Comparison of ENCODE assay signal across 9 cellular contexts in the genomic region with DNA sequence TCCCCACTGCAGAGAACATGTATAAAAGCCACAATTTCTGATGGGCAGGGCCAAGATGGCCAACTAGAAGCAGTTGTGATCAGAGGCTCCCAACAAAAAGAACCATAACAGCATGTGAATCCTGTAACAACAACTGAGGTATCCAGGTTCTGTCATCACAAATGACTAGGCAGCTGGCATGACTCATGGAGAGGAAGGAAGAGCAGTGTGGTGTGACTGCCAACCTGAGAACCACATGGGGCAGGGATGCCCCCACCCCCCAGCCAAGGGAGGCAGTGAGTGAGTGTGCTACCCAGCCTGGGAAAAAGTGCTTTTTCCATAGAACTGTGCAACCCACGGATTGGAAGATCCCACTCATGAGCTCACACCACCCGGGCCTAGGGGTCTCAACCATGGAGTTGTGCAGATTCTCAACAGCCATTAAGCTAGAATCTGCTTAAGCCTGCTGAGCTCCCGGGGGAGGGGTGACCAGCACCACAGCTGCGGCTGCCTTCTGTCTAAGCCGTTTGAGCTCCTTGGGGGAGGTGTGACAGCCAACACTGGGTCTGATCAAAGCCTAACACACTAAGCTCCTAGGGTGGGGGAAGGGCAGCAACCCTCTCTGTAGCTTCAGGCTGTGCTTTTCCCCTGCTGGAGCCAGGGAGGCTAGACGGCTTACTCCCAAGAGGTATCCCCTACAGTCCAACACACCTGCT.
A peak's percentile ranks its signal among the peaks of the same experiment; 100 is the strongest.
DNase-seq lines count a peak whose midpoint lies in the region; ATAC-seq and TF ChIP-seq lines count a peak whose summit lies in the region.
"Had no signal": no experiment of that assay in that cellular context is flagged by ENCODE, and none has a peak within 500 bp of the region (broad histone marks: within the 10 kb centered on the region; RNA-seq: fewer than 3 reads in every experiment).

No MANE protein-coding gene starts in this region.

- no peak overlapping the region for H2AFZ ChIP-seq in MM.1S (ENCODE audit: low read length)

- no peaks in the 10 kb centered on the region for H3K79me2 ChIP-seq in MM.1S (ENCODE audit: low read length)

- no peak overlapping the region for H3K9ac ChIP-seq in MM.1S (ENCODE audit: low read length)

- H3K27me3 ChIP-seq in MM.1S (replicated peaks; ENCODE audit: insufficient read depth, low read length): no peaks in the 10 kb centered on the region

- peaks cover 4% of the 10 kb centered on the region for H3K36me3 Mint-ChIP-seq in activated T-cell treated with anti-CD3 and anti-CD28 coated beads, Interleukin-2, amount 50 U/mL, for 4 hours (ENCODE audit: insufficient read depth)
- H3K36me3 Mint-ChIP-seq in neural crest cell (ENCODE audit: low read depth): peaks cover 9% of the 10 kb centered on the region

- no peak overlapping the region for H3K4me3 ChIP-seq in MM.1S (ENCODE audit: low read length)

- no peaks in the 10 kb centered on the region for H3K4me1 ChIP-seq in MM.1S (ENCODE audit: low read length)

- peak overlapping the region; percentile 79 for H3K27ac Mint-ChIP-seq in neural crest cell (ENCODE audit: unreplicated experiment)

- no peak overlapping the region for H3K27ac ChIP-seq in MM.1S (ENCODE audit: low read length)

- no peaks in the 10 kb centered on the region for H3K27me3 Mint-ChIP-seq in activated T-cell treated with anti-CD3 and anti-CD28 coated beads, Interleukin-2, amount 50 U/mL, for 4 hours (ENCODE audit: low read depth)
- no peaks in the 10 kb centered on the region for H3K27me3 Mint-ChIP-seq in neural crest cell (ENCODE audit: low read depth)

- H3K4me2 ChIP-seq in MM.1S (ENCODE audit: low read depth, low read length): no peak overlapping the region

- H3K9me2 ChIP-seq in MM.1S (replicated peaks; ENCODE audit: insufficient read depth, low read length): no peaks in the 10 kb centered on the region

- DNase-seq in DMS 273 treated with DMSO at 0.1 percent for 48 hours (lab: John Stamatoyannopoulos, UW) (peak; percentile 6), MV-4-11 (lab: John Stamatoyannopoulos, UW) (peak; percentile 21), neural crest cell (ENCODE audit: low read depth, low spot score) (peak; percentile 2), NCI-H1436 treated with DMSO at 0.1 percent for 48 hours (lab: John Stamatoyannopoulos, UW) (no peak), MM.1S (no peak), NCI-H2196 (lab: John Stamatoyannopoulos, UW; ENCODE audit: unreplicated experiment) (no peak)
- DNase-seq in activated T-cell treated with anti-CD3 and anti-CD28 coated beads, Interleukin-2, amount 50 U/mL, for 4 hours: no peak
- DNase-seq: NCI-H1105 had no signal

- TF ChIP-seq CTCF in neural crest cell (conservative IDR thresholded peaks at IDR 0.05) (no peak), MM.1S (IDR thresholded peaks at IDR 0.05; ENCODE audit: low read length) (no peak)

- H3K4me1 Mint-ChIP-seq in activated T-cell treated with anti-CD3 and anti-CD28 coated beads, Interleukin-2, amount 50 U/mL, for 4 hours (ENCODE audit: low read depth): peaks cover 5% of the 10 kb centered on the region
- H3K4me1 Mint-ChIP-seq in neural crest cell: no peaks in the 10 kb centered on the region

- no peaks in the 10 kb centered on the region for H4K20me1 ChIP-seq in MM.1S (ENCODE audit: insufficient read depth, low read length)

- H3K36me3 ChIP-seq in MM.1S (replicated peaks; ENCODE audit: insufficient read depth, low read length): no peaks in the 10 kb centered on the region

- no peaks in the 10 kb centered on the region for H3K9me3 ChIP-seq in MM.1S (replicated peaks; ENCODE audit: insufficient read depth, low read length)

- no peak overlapping the region for H3K4me3 Mint-ChIP-seq in activated T-cell treated with anti-CD3 and anti-CD28 coated beads, Interleukin-2, amount 50 U/mL, for 4 hours
- no peak overlapping the region for H3K4me3 Mint-ChIP-seq in neural crest cell

- peaks cover 24% of the 10 kb centered on the region for H3K9me3 Mint-ChIP-seq in activated T-cell treated with anti-CD3 and anti-CD28 coated beads, Interleukin-2, amount 50 U/mL, for 4 hours
- H3K9me3 Mint-ChIP-seq in neural crest cell: peaks cover 27% of the 10 kb centered on the region

- peak; percentile 86 to 94 for ATAC-seq in activated T-cell treated with anti-CD3 and anti-CD28 coated beads, Interleukin-2, amount 50 U/mL, for 4 hours
- ATAC-seq in HG02763 (IDR thresholded peaks at IDR 0.05; ENCODE audit: unreplicated experiment): no peak

- no peaks in the 10 kb centered on the region for H3F3A ChIP-seq in MM.1S (ENCODE audit: insufficient read depth, low read length)

Comparison
In these comparisons a context has a peak if more than half of its experiments do, and no peak if none do; other contexts are left out.
1. DNase-seq: peak in DMS 273 treated with DMSO at 0.1 percent for 48 hours (single experiment), MV-4-11 (single experiment) and neural crest cell (single experiment); none in activated T-cell treated with anti-CD3 and anti-CD28 coated beads, Interleukin-2, amount 50 U/mL, for 4 hours (single experiment), NCI-H1436 treated with DMSO at 0.1 percent for 48 hours (single experiment), MM.1S (single experiment) and NCI-H2196 (single experiment).